Comparison of ENCODE assay signal across 13 cellular contexts in genomic region chr4:173057442-173057841, GRCh38.
DNase-seq lines count a peak whose midpoint lies in the region; ATAC-seq and TF ChIP-seq lines count a peak whose summit lies in the region.
"Had no signal": no experiment of that assay in that cellular context is flagged by ENCODE, and none has a peak within 500 bp of the region (broad histone marks: within the 10 kb centered on the region; RNA-seq: fewer than 3 reads in every experiment).

No MANE protein-coding gene starts in this region.

- peaks cover 4% of the 10 kb centered on the region for H3K27me3 Mint-ChIP-seq in glutamatergic neuron (ENCODE audit: unreplicated experiment)

- ATAC-seq in heart right ventricle (peak in 3 of 8 donors; percentile 25 to 45 (median 38)), HG03442 (IDR thresholded peaks at IDR 0.05; ENCODE audit: unreplicated experiment) (no peak)

- H3K9me3 Mint-ChIP-seq in glutamatergic neuron (ENCODE audit: unreplicated experiment): no peaks in the 10 kb centered on the region
- H3K9me3 Mint-ChIP-seq: activated naive CD4-positive, alpha-beta T cell treated with anti-CD3 and anti-CD28 coated beads, Interleukin-2, amount 10 ng/mL, durations not matched to agents 7 days and 5 days had no signal

- no peaks in the 10 kb centered on the region for H3K36me3 ChIP-seq in heart right ventricle
- H3K36me3 ChIP-seq in right atrium auricular region: no peaks in the 10 kb centered on the region

- no peaks in the 10 kb centered on the region for H3K36me3 Mint-ChIP-seq in glutamatergic neuron (ENCODE audit: unreplicated experiment)
- H3K36me3 Mint-ChIP-seq: activated naive CD4-positive, alpha-beta T cell treated with anti-CD3 and anti-CD28 coated beads, Interleukin-2, amount 10 ng/mL, durations not matched to agents 7 days and 5 days had no signal

- H3K4me1 ChIP-seq in heart right ventricle (peaks cover 0 to 16% (median 0%) of the 10 kb centered on the region in 9 donors), right atrium auricular region (no peaks in the 10 kb centered on the region)

- DNase-seq in heart right ventricle (no peak), right atrium auricular region (ENCODE audit: low spot score) (no peak), NCI-H748 treated with DMSO at 0.1 percent for 48 hours (lab: John Stamatoyannopoulos, UW) (peak; percentile 75), fibroblast of gingiva (ENCODE audit: low read depth) (peak; percentile 10), stromal cell of bone marrow (ENCODE audit: low read depth) (peak; percentile 55), glutamatergic neuron (no peak), germinal center (ENCODE audit: low spot score) (no peak)
- DNase-seq: activated CD8-positive, alpha-beta memory T cell treated with anti-CD3 and anti-CD28 coated beads for 24 hours; activated naive CD4-positive, alpha-beta T cell treated with anti-CD3 and anti-CD28 coated beads, Interleukin-2, amount 10 ng/mL, durations not matched to agents 7 days and 5 days; caudate nucleus; DND-41; NCI-H2107 had no signal

- H3K4me3 ChIP-seq in heart right ventricle (no peak overlapping the region), right atrium auricular region (no peak overlapping the region)

- H3K4me1 Mint-ChIP-seq in glutamatergic neuron (ENCODE audit: low read depth, unreplicated experiment): peaks cover 1% of the 10 kb centered on the region
- H3K4me1 Mint-ChIP-seq: activated naive CD4-positive, alpha-beta T cell treated with anti-CD3 and anti-CD28 coated beads, Interleukin-2, amount 10 ng/mL, durations not matched to agents 7 days and 5 days had no signal

- H3K9me3 ChIP-seq in heart right ventricle (no peaks in the 10 kb centered on the region), right atrium auricular region (no peaks in the 10 kb centered on the region)

- no peak overlapping the region for H3K27ac Mint-ChIP-seq in glutamatergic neuron (ENCODE audit: unreplicated experiment)
- H3K27ac Mint-ChIP-seq: activated naive CD4-positive, alpha-beta T cell treated with anti-CD3 and anti-CD28 coated beads, Interleukin-2, amount 10 ng/mL, durations not matched to agents 7 days and 5 days had no signal

- TF ChIP-seq CTCF in heart right ventricle (IDR thresholded peaks at IDR 0.05) (no peak), right atrium auricular region (IDR thresholded peaks at IDR 0.05) (no peak), glutamatergic neuron (IDR thresholded peaks at IDR 0.05; ENCODE audit: partially characterized antibody, unreplicated experiment) (no peak)

- H3K4me3 Mint-ChIP-seq in glutamatergic neuron (ENCODE audit: unreplicated experiment): no peak overlapping the region
- H3K4me3 Mint-ChIP-seq: activated naive CD4-positive, alpha-beta T cell treated with anti-CD3 and anti-CD28 coated beads, Interleukin-2, amount 10 ng/mL, durations not matched to agents 7 days and 5 days had no signal

- H3K27me3 ChIP-seq in heart right ventricle: peaks cover 0 to 3% (median 0%) of the 10 kb centered on the region in 7 donors
- no peaks in the 10 kb centered on the region for H3K27me3 ChIP-seq in right atrium auricular region

- WGBS in heart right ventricle, 2 donors: 57 to 62% methylated on average over 3 of the region's 3 CpGs

- H3K27ac ChIP-seq in heart right ventricle (peak overlapping the region in 7 of 10 donors; percentile 5 to 52 (median 27)), right atrium auricular region (peak overlapping the region in 1 of 2 donors; percentile 31)

- intact Hi-C loops in heart right ventricle (cut with DNase I): no loop called here

Comparison
In these comparisons a context has a peak if more than half of its experiments do, and no peak if none do; other contexts are left out.
1. DNase-seq: peak in NCI-H748 treated with DMSO at 0.1 percent for 48 hours (single experiment), fibroblast of gingiva (single experiment) and stromal cell of bone marrow (single experiment); none in heart right ventricle (0 of 2), right atrium auricular region (single experiment), glutamatergic neuron (single experiment) and germinal center (single experiment).